Comparison of ENCODE assay signal across 8 cellular contexts in genomic region chr10:80444646-80445319, GRCh38. TPM values are rescaled to one million over a fixed set of nuclear protein-coding genes. Genes with fewer than 3 reads are reported as not detected.
DNase-seq lines count a peak whose midpoint lies in the region; ATAC-seq and TF ChIP-seq lines count a peak whose summit lies in the region.

No MANE protein-coding gene starts in this region.

- H3K27me3 Mint-ChIP-seq in activated T-cell treated with anti-CD3 and anti-CD28 coated beads, Interleukin-2, amount 50 U/mL, for 72 hours (ENCODE audit: low read depth), result no peaks in the 10 kb centered on the region

- H3K4me1 ChIP-seq in NT2/D1 (ENCODE audit: insufficient read depth, insufficient read length) (peaks cover 12% of the 10 kb centered on the region), aorta (ENCODE audit: control insufficient read depth in 1 of 2, insufficient read depth in 2 of 2, low read length in 2 of 2) (no peaks in the 10 kb centered on the region)

- H3K4me3 ChIP-seq in NT2/D1 (ENCODE audit: insufficient read length, low read depth) (no peak overlapping the region), fibroblast of mammary gland (ENCODE audit: control insufficient read depth, low read depth, low read length) (no peak overlapping the region), aorta (ENCODE audit: low read length in 2 of 2) (no peak overlapping the region)

- 24 to 25% methylated on average over 11 of the region's 11 CpGs for WGBS in aorta, 2 donors

- TF ChIP-seq CTCF in fibroblast of mammary gland (conservative IDR thresholded peaks at IDR 0.05; ENCODE audit: control insufficient read depth, insufficient read depth, low read depth, low read length), result peak; percentile 92

- no peaks in the 10 kb centered on the region for H3K36me3 Mint-ChIP-seq in activated T-cell treated with anti-CD3 and anti-CD28 coated beads, Interleukin-2, amount 50 U/mL, for 72 hours (ENCODE audit: insufficient read depth in 2 of 2)

- peaks cover 56% of the 10 kb centered on the region for H3K4me1 Mint-ChIP-seq in activated T-cell treated with anti-CD3 and anti-CD28 coated beads, Interleukin-2, amount 50 U/mL, for 72 hours (ENCODE audit: low read depth)

- no peak overlapping the region for H3K4me3 Mint-ChIP-seq in activated T-cell treated with anti-CD3 and anti-CD28 coated beads, Interleukin-2, amount 50 U/mL, for 72 hours

- ATAC-seq in HG03175 (IDR thresholded peaks at IDR 0.05; ENCODE audit: unreplicated experiment) (peak; percentile 76), aorta (ENCODE audit: low FRiP score) (peak; percentile 89)
- peak; percentile 80 to 82 for ATAC-seq in activated T-cell treated with anti-CD3 and anti-CD28 coated beads, Interleukin-2, amount 50 U/mL, for 72 hours (replicated peaks in 1 of 2)

- H3K9me3 ChIP-seq in NT2/D1 (ENCODE audit: insufficient read depth, low read length), result no peaks in the 10 kb centered on the region
- no peaks in the 10 kb centered on the region for H3K9me3 ChIP-seq in aorta (ENCODE audit: control insufficient read depth, low read length)

- intact Hi-C loops in aorta (cut with DNase I), result loop anchor here (1.0 to 10.0 kb wide), 3 partner anchors 61 to 220 kb away; no protein-coding TSS in a partner anchor

- H3K36me3 ChIP-seq in NT2/D1 (ENCODE audit: insufficient read depth, insufficient read length, low read length), result no peaks in the 10 kb centered on the region
- no peaks in the 10 kb centered on the region for H3K36me3 ChIP-seq in aorta (ENCODE audit: control insufficient read depth in 1 of 2, insufficient read depth in 2 of 2, low read length in 1 of 2)

- H3K27ac Mint-ChIP-seq in activated T-cell treated with anti-CD3 and anti-CD28 coated beads, Interleukin-2, amount 50 U/mL, for 72 hours, result no peak overlapping the region

- H3K27ac ChIP-seq in aorta (ENCODE audit: low read depth in 1 of 2, low read length in 2 of 2), result no peak overlapping the region

- DNase-seq in COLO668 (lab: John Stamatoyannopoulos, UW; ENCODE audit: unreplicated experiment) (peak; percentile 43), GM19240 (ENCODE audit: insufficient read length, low spot score) (peak; percentile 58), NT2/D1 (ENCODE audit: low read depth, low spot score) (no peak), fibroblast of mammary gland (ENCODE audit: low read depth) (peak; percentile 72), non-pigmented ciliary epithelial cell (ENCODE audit: low read depth) (peak; percentile 41), aorta (peak; percentile 70 to 85)
- peak; percentile 61 to 78 for DNase-seq in activated T-cell treated with anti-CD3 and anti-CD28 coated beads, Interleukin-2, amount 50 U/mL, for 72 hours

- peak overlapping the region; percentile 8 for H3K9ac ChIP-seq in NT2/D1 (ENCODE audit: insufficient read length, low read depth)

- H3K9me3 Mint-ChIP-seq in activated T-cell treated with anti-CD3 and anti-CD28 coated beads, Interleukin-2, amount 50 U/mL, for 72 hours, result no peaks in the 10 kb centered on the region

- peaks cover 4% of the 10 kb centered on the region for H3K27me3 ChIP-seq in NT2/D1 (ENCODE audit: insufficient read depth, insufficient read length)
- H3K27me3 ChIP-seq in aorta (ENCODE audit: control insufficient read depth in 1 of 2, insufficient read depth in 2 of 2, low read length in 1 of 2), result no peaks in the 10 kb centered on the region

RNA-seq across cellular contexts. Expression of gene TSPAN14, which starts 9.3 kb away (rescaled TPM):
- 10 to 100 TPM; 44.2 to 47.8 TPM for total RNA-seq in activated T-cell treated with anti-CD3 and anti-CD28 coated beads, Interleukin-2, amount 50 U/mL, for 72 hours
- 10 to 100 TPM; 59.5 to 61.5 TPM for total RNA-seq in aorta
- 10 to 100 TPM; 12.3 to 13.8 TPM for polyA plus RNA-seq in aorta

RNA-seq across cellular contexts. Expression of gene PRXL2A, which starts 36.4 kb away (rescaled TPM):
- 10 to 100 TPM; 11.0 to 15.5 TPM for total RNA-seq in activated T-cell treated with anti-CD3 and anti-CD28 coated beads, Interleukin-2, amount 50 U/mL, for 72 hours
- 10 to 100 TPM; 39.7 to 43.1 TPM for total RNA-seq in aorta
- polyA plus RNA-seq in aorta, result 10 to 100 TPM; 15.6 to 32.3 TPM
